ENCODE assay signal across 21 cellular contexts in genomic region chr6:40287296-40287820, GRCh38.
DNase-seq lines count a peak whose midpoint lies in the region; ATAC-seq and TF ChIP-seq lines count a peak whose summit lies in the region.
"Had no signal": no experiment of that assay in that cellular context is flagged by ENCODE, and none has a peak within 500 bp of the region (broad histone marks: within the 10 kb centered on the region; RNA-seq: fewer than 3 reads in every experiment).

No MANE protein-coding gene starts in this region.

- H3K36me3 ChIP-seq in breast epithelium = no peaks in the 10 kb centered on the region
- H3K36me3 ChIP-seq in WERI-Rb-1 = no peaks in the 10 kb centered on the region
- H3K36me3 ChIP-seq: HAP-1 had no signal

- POLR2A ChIA-PET in MCF 10A (lab: Yijun Ruan, JAX) = no interaction called here

- H3K9me3 ChIP-seq in breast epithelium (no peaks in the 10 kb centered on the region), WERI-Rb-1 (ENCODE audit: severe bottlenecking) (no peaks in the 10 kb centered on the region)
- H3K9me3 ChIP-seq: HAP-1 had no signal

- no peak for TF ChIP-seq POLR2A in breast epithelium (IDR thresholded peaks at IDR 0.05)

- intact Hi-C loops in MCF 10A (cut with micrococcal nuclease) (no loop called here), breast epithelium (cut with DNase I; ENCODE audit: low total_unique reads) (no loop called here)

- no peak overlapping the region for H3K4me3 ChIP-seq in breast epithelium
- H3K4me3 ChIP-seq in WERI-Rb-1 (ENCODE audit: low read depth, low read length) = no peak overlapping the region
- H3K4me3 ChIP-seq in retinal pigment epithelial cell (ENCODE audit: low read length) = no peak overlapping the region
- H3K4me3 ChIP-seq: GM12878, HAP-1 had no signal

- H3K4me1 Mint-ChIP-seq in MCF 10A (ENCODE audit: insufficient read depth, unreplicated experiment) = no peaks in the 10 kb centered on the region
- H3K4me1 Mint-ChIP-seq: B cell, CD14-positive monocyte had no signal

- H3K27ac ChIP-seq in breast epithelium (no peak overlapping the region), WERI-Rb-1 (no peak overlapping the region)

- ATAC-seq in esophagus mucosa = peak; percentile 78
- no peak for ATAC-seq in HG03378 (IDR thresholded peaks at IDR 0.05; ENCODE audit: unreplicated experiment)
- no peak for ATAC-seq in SK-N-SH treated with all-trans-retinoic acid at 6 μM for 48 hours
- ATAC-seq: GM12878 had no signal

- H3K36me3 Mint-ChIP-seq in MCF 10A (ENCODE audit: insufficient read depth, unreplicated experiment) = no peaks in the 10 kb centered on the region
- H3K36me3 Mint-ChIP-seq: CD14-positive monocyte had no signal

- H3K4me3 Mint-ChIP-seq in MCF 10A (ENCODE audit: unreplicated experiment) = no peak overlapping the region
- H3K4me3 Mint-ChIP-seq: B cell, CD14-positive monocyte had no signal

- H3K27me3 Mint-ChIP-seq in MCF 10A (ENCODE audit: insufficient read depth, unreplicated experiment) = no peaks in the 10 kb centered on the region

- CTCF ChIA-PET in MCF 10A (lab: Yijun Ruan, JAX) = interaction anchor here (0.5 to 0.8 kb wide), 3 partner anchors 21 to 734 kb away, joined by 3 read pairs; no protein-coding TSS in a partner anchor

- peak; percentile 5 for DNase-seq in MCF 10A (ENCODE audit: unreplicated experiment)
- no peak for DNase-seq in breast epithelium (ENCODE audit: low spot score in 2 of 2)
- peak; percentile 66 for DNase-seq in WERI-Rb-1
- peak; percentile 13 for DNase-seq in retinal pigment epithelial cell (ENCODE audit: low read depth)
- DNase-seq in D341Med (ENCODE audit: low spot score) = no peak
- DNase-seq: DMS 273 treated with DMSO at 0.1 percent for 48 hours; DMS79 treated with DMSO at 0.1 percent for 48 hours; KG1; MV-4-11; NCI-H1105 treated with DMSO at 0.1 percent for 48 hours; NCI-H2081; NCI-H2171; NCI-H345; NK-92 treated with Interleukin-12 subunit alpha and Interleukin-12 subunit beta, amount 100 ng/mL, for 24 hours had no signal

- H3K27me3 ChIP-seq in breast epithelium (peaks cover 0 to 12% of the 10 kb centered on the region in 2 donors), WERI-Rb-1 (ENCODE audit: insufficient read depth, low read depth, severe bottlenecking) (no peaks in the 10 kb centered on the region)

- no peaks in the 10 kb centered on the region for H3K4me1 ChIP-seq in breast epithelium
- H3K4me1 ChIP-seq: HAP-1 had no signal

- H3K9me3 Mint-ChIP-seq in MCF 10A (ENCODE audit: unreplicated experiment) = peaks cover 24% of the 10 kb centered on the region

- no peak for TF ChIP-seq CTCF in MCF 10A (IDR thresholded peaks at IDR 0.05; ENCODE audit: unreplicated experiment)
- TF ChIP-seq CTCF in breast epithelium (IDR thresholded peaks at IDR 0.05) = no peak
- TF ChIP-seq CTCF in WERI-Rb-1 (IDR thresholded peaks at IDR 0.05; ENCODE audit: low read depth, low read length) = no peak
- TF ChIP-seq CTCF in retinal pigment epithelial cell (conservative IDR thresholded peaks at IDR 0.05; ENCODE audit: low read depth, low read length) = no peak

- H3K27ac Mint-ChIP-seq in MCF 10A (ENCODE audit: low read depth, unreplicated experiment) = no peak overlapping the region
- H3K27ac Mint-ChIP-seq: B cell, CD14-positive monocyte had no signal

- no TSS peak for BruUV-seq in MCF 10A (replicated peaks; lab: Mats Ljungman, UMichigan)

TF ChIP-seq in SK-N-SH treated with all-trans-retinoic acid at 6 μM for 48 hours, 23 proteins besides CTCF, POLR2A, EP300 and RAD21:
- TF ChIP-seq CSDC2 (CRISPR knock-in tag; IDR thresholded peaks at IDR 0.05) (no peak), TCF4 (CRISPR knock-in tag; IDR thresholded peaks at IDR 0.05; ENCODE audit: borderline replicate concordance) (no peak), ESRRG (CRISPR knock-in tag; IDR thresholded peaks at IDR 0.05) (no peak), TOX (CRISPR knock-in tag; IDR thresholded peaks at IDR 0.05; ENCODE audit: borderline replicate concordance) (no peak), ZFP3 (CRISPR knock-in tag; IDR thresholded peaks at IDR 0.05) (no peak), RARB (CRISPR knock-in tag; IDR thresholded peaks at IDR 0.05) (no peak), TSHZ2 (CRISPR knock-in tag; IDR thresholded peaks at IDR 0.05) (no peak)

Comparison
In these comparisons a context has a peak if more than half of its experiments do, and no peak if none do; other contexts are left out.
1. DNase-seq: peak in MCF 10A (single experiment), WERI-Rb-1 (single experiment) and retinal pigment epithelial cell (single experiment); none in breast epithelium (0 of 2) and D341Med (single experiment).